In the genomic region with DNA sequence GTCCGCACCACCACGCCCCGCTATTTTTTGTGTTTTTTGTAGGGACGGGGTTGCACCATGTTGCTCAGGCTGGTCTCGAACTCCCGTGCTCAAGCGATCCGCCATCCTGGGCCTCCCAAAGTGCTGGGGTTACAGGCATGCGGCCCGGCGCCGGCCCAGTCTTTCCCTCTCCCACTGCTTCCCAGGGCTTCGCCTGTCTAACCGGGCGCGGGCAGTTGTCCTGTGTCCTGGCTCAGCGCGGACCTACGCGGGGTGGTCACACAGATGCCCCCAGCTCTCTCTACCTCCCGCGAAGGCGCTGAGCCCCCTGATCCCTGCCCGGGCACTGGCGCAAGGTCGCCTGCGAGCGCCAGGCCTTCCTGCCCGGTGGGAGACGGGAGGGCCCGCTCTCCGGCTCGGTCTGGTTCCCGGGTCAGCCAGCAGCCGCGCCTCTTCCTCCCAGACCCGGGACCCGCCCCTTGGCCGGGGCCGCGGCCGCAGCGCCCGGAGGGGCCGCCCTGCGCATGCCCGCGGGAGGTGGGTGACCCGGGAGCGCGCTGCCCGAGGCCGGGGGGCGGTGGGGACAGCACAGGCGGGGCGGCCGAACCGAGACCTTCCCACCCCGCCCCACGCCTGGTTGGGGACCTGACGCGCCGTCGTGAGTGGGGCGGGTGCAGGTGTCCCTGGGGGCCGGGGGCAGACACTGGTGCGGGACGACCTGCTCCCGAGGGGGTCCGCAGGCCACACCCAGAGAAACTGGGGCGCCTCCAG, we compare ENCODE assay signal across 8 cellular contexts. TPM values are rescaled to one million over a fixed set of nuclear protein-coding genes. Genes with fewer than 3 reads are reported as not detected.
A peak's percentile ranks its signal among the peaks of the same experiment; 100 is the strongest.
DNase-seq lines count a peak whose midpoint lies in the region; ATAC-seq and TF ChIP-seq lines count a peak whose summit lies in the region.
"Not testable (repeated sequence)": the region's sequence is repeated elsewhere in the genome, so short reads cannot be mapped to it uniquely, and the experiment has no call there.

No MANE protein-coding gene starts in this region.

- not testable (repeated sequence) for H3K27me3 Mint-ChIP-seq in endodermal cell (ENCODE audit: insufficient read depth); naive thymus-derived CD4-positive, alpha-beta T cell

- DNase-seq in GM06990 (ENCODE audit: extremely low read depth, insufficient read length); activated naive CD4-positive, alpha-beta T cell treated with anti-CD3 and anti-CD28 coated beads, Interleukin-2, amount 50 U/mL, for 72 hours (ENCODE audit: low spot score in 2 of 2); endodermal cell; hepatocyte (ENCODE audit: low spot score); naive thymus-derived CD4-positive, alpha-beta T cell; skeletal muscle cell (ENCODE audit: low read depth); upper lobe of right lung: not testable (repeated sequence)

- H3K79me2 ChIP-seq in hepatocyte, result not testable (repeated sequence)

- intact Hi-C loops in naive thymus-derived CD4-positive, alpha-beta T cell (cut with micrococcal nuclease); upper lobe of right lung (cut with DNase I): not testable (repeated sequence)

- H3K9me2 ChIP-seq in hepatocyte (replicated peaks; ENCODE audit: insufficient read depth), result not testable (repeated sequence)

- not testable (repeated sequence) for H3K27ac Mint-ChIP-seq in activated naive CD4-positive, alpha-beta T cell treated with anti-CD3 and anti-CD28 coated beads, Interleukin-2, amount 50 U/mL, for 72 hours; endodermal cell; naive thymus-derived CD4-positive, alpha-beta T cell

- WGBS in endodermal cell (ENCODE audit: insufficient coverage in 1 of 2, insufficient read length in 1 of 2), 2 experiments, result 51% methylated on average over 10 of the region's 71 CpGs; no CpG with 5 or more reads in 1 of the 2 experiments
- WGBS in hepatocyte (ENCODE audit: low lambda C conversion rate, missing lambda C conversion rate), result 52% methylated on average over 8 of the region's 71 CpGs

- not testable (repeated sequence) for TF ChIP-seq CTCF in GM06990 (IDR thresholded peaks at IDR 0.05; ENCODE audit: insufficient read depth, low read length, poor library complexity, severe bottlenecking); endodermal cell (conservative IDR thresholded peaks at IDR 0.05); hepatocyte (IDR thresholded peaks at IDR 0.05; ENCODE audit: poor library complexity); upper lobe of right lung (IDR thresholded peaks at IDR 0.05)

- peak overlapping the region; percentile 60 for H2AFZ ChIP-seq in hepatocyte

- peak; percentile 47 to 58 for ATAC-seq in activated naive CD4-positive, alpha-beta T cell treated with anti-CD3 and anti-CD28 coated beads, Interleukin-2, amount 50 U/mL, for 72 hours
- peak; percentile 67 for ATAC-seq in naive thymus-derived CD4-positive, alpha-beta T cell
- ATAC-seq in upper lobe of right lung, result peak; percentile 94

- not testable (repeated sequence) for H3K27ac ChIP-seq in HUES6 (ENCODE audit: low read depth, low read length); endodermal cell (ENCODE audit: low read depth, low read length); naive thymus-derived CD4-positive, alpha-beta T cell (ENCODE audit: low read depth, low read length); upper lobe of right lung
- peak overlapping the region; percentile 46 for H3K27ac ChIP-seq in hepatocyte

- H3K4me1 Mint-ChIP-seq in endodermal cell; naive thymus-derived CD4-positive, alpha-beta T cell: not testable (repeated sequence)

- not testable (repeated sequence) for H3K4me1 ChIP-seq in HUES6 (ENCODE audit: control insufficient read depth, insufficient read depth, low read length); endodermal cell (ENCODE audit: control insufficient read depth, insufficient read depth, low read length); hepatocyte (ENCODE audit: insufficient read depth); naive thymus-derived CD4-positive, alpha-beta T cell (ENCODE audit: control insufficient read depth in 2 of 2, insufficient read depth in 2 of 2, low read length in 2 of 2); upper lobe of right lung

- not testable (repeated sequence) for H3K36me3 ChIP-seq in GM06990 (ENCODE audit: control insufficient read depth, insufficient read depth, low read length); HUES6 (ENCODE audit: control insufficient read depth, insufficient read depth, low read length); endodermal cell (ENCODE audit: control insufficient read depth, insufficient read depth, low read length); hepatocyte (replicated peaks; ENCODE audit: insufficient read depth, low read depth); naive thymus-derived CD4-positive, alpha-beta T cell (ENCODE audit: control insufficient read depth in 2 of 3, insufficient read depth in 3 of 3, low read length in 3 of 3); upper lobe of right lung

- H4K20me1 ChIP-seq in hepatocyte (ENCODE audit: insufficient read depth, poor library complexity, severe bottlenecking), result not testable (repeated sequence)

- not testable (repeated sequence) for H3K9me3 ChIP-seq in HUES6 (ENCODE audit: control insufficient read depth, insufficient read depth, low read depth, low read length); endodermal cell (ENCODE audit: control insufficient read depth, low read length); hepatocyte (ENCODE audit: low read depth); naive thymus-derived CD4-positive, alpha-beta T cell (ENCODE audit: control insufficient read depth in 2 of 3, low read length in 3 of 3); upper lobe of right lung

- H3K9ac ChIP-seq in HUES6 (ENCODE audit: low read length); endodermal cell (ENCODE audit: extremely low read depth, low read length, poor library complexity, severe bottlenecking): not testable (repeated sequence)

- H3K4me3 Mint-ChIP-seq in endodermal cell, result peak overlapping the region; percentile 23
- H3K4me3 Mint-ChIP-seq in naive thymus-derived CD4-positive, alpha-beta T cell, result not testable (repeated sequence)

- not testable (repeated sequence) for H3K27me3 ChIP-seq in GM06990 (replicated peaks; ENCODE audit: control insufficient read depth, insufficient read depth, low read length); HUES6 (ENCODE audit: control insufficient read depth, insufficient read depth, low read length); endodermal cell (ENCODE audit: control insufficient read depth, insufficient read depth, low read length, poor library complexity, severe bottlenecking); hepatocyte; naive thymus-derived CD4-positive, alpha-beta T cell (ENCODE audit: control insufficient read depth in 2 of 2, insufficient read depth in 2 of 2, low read length in 2 of 2); upper lobe of right lung

- CTCF ChIA-PET in naive thymus-derived CD4-positive, alpha-beta T cell (lab: Charles Lee), result not testable (repeated sequence)

- not testable (repeated sequence) for H3K36me3 Mint-ChIP-seq in activated naive CD4-positive, alpha-beta T cell treated with anti-CD3 and anti-CD28 coated beads, Interleukin-2, amount 50 U/mL, for 72 hours; endodermal cell (ENCODE audit: low read depth); naive thymus-derived CD4-positive, alpha-beta T cell

- H3K4me3 ChIP-seq in GM06990 (replicated peaks; ENCODE audit: low read depth, low read length), result peak overlapping the region; percentile 14
- peak overlapping the region; percentile 38; the same call in 1 of the 2 replicates for H3K4me3 ChIP-seq in HUES6 (ENCODE audit: low read depth, low read length)
- H3K4me3 ChIP-seq in endodermal cell (ENCODE audit: low read length); hepatocyte; naive thymus-derived CD4-positive, alpha-beta T cell (ENCODE audit: low read length): not testable (repeated sequence)
- peak overlapping the region; percentile 18 for H3K4me3 ChIP-seq in skeletal muscle cell (ENCODE audit: low read depth, low read length)
- H3K4me3 ChIP-seq in upper lobe of right lung, result peak overlapping the region; percentile 34

- not testable (repeated sequence) for H3K9me3 Mint-ChIP-seq in activated naive CD4-positive, alpha-beta T cell treated with anti-CD3 and anti-CD28 coated beads, Interleukin-2, amount 50 U/mL, for 72 hours; endodermal cell; naive thymus-derived CD4-positive, alpha-beta T cell

- POLR2A ChIA-PET in naive thymus-derived CD4-positive, alpha-beta T cell (lab: Charles Lee), result not testable (repeated sequence)

- peak overlapping the region; percentile 71 for H3K4me2 ChIP-seq in hepatocyte

RNA-seq across cellular contexts. Expression of gene CLEC18C, which starts 14.4 kb away (rescaled TPM):
- not detected for total RNA-seq in activated naive CD4-positive, alpha-beta T cell treated with anti-CD3 and anti-CD28 coated beads, Interleukin-2, amount 50 U/mL, for 72 hours
- total RNA-seq in endodermal cell (under 1 TPM in 1 of 2 donors, not detected in 1; 0.20 TPM), hepatocyte (not detected in 2 replicates), upper lobe of right lung (not detected)
- 9.4 TPM for polyA plus RNA-seq in endodermal cell (2013, experiment 1 of 2)
- 8.3 TPM for polyA plus RNA-seq in endodermal cell (2013, experiment 2 of 2)
- polyA plus RNA-seq in hepatocyte, result not detected in 2 replicates
- 1 to 10 TPM in 3 of 5 experiments, under 1 TPM in 1, not detected in 1; 0.89 to 2.0 (median 1.2) TPM for total RNA-seq in naive thymus-derived CD4-positive, alpha-beta T cell
- not detected for polyA plus RNA-seq in naive thymus-derived CD4-positive, alpha-beta T cell
